Comparison of ENCODE assay signal across 1 cellular context in the genomic region with DNA sequence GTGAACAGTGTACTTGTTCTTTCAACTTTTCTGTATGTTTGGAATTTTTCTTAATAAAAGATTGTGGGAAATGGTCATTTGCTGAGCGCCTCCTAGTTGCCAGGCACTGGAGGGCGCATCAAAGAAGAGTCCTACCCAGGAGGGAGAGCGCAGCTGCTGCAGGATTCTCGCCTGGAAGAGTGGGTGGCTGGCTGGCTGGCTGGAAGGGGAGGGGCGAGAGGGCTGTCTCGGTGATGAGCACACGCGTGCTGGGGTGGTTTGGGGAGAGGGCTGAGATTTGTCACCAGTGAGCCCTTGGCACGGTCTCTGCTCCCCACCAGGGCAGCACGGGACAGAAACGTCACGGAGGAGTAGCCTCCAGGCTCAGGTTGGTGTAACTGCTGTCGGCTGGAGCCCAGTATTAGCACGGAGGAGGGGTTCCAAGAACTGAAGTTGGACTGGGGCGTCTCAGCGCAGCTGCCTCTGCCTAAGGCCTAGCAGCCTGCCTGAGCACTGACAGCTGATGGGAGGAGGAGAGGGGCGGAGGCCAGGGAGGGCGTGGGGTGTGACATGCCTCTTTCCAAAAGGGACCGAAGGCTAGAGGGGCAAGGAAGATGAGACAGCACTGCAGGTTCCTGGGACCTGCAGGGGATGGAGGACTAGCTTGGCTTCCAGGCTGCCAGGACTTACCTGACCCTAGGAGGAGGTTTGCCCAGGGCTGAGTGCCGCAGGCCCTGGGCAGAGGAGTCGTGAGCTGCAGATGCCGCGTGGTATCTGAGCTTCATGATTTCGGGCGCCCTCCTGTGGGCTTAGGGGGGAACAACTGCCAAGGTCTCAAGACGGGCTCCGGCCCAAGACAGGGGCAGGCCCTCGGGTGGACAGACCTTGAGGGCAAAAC.
TF ChIP-seq lines count a peak whose summit lies in the region.

No MANE protein-coding gene starts in this region.

TF ChIP-seq in HepG2, 621 proteins besides CTCF, POLR2A, EP300 and RAD21 (continued from another document and continues in another):
- TF ChIP-seq, protein P1, sequence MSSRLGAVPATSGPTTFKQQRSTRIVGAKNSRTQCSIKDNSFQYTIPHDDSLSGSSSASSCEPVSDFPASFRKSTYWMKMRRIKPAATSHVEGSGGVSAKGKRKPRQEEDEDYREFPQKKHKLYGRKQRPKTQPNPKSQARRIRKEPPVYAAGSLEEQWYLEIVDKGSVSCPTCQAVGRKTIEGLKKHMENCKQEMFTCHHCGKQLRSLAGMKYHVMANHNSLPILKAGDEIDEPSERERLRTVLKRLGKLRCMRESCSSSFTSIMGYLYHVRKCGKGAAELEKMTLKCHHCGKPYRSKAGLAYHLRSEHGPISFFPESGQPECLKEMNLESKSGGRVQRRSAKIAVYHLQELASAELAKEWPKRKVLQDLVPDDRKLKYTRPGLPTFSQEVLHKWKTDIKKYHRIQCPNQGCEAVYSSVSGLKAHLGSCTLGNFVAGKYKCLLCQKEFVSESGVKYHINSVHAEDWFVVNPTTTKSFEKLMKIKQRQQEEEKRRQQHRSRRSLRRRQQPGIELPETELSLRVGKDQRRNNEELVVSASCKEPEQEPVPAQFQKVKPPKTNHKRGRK (CRISPR knock-in tag; IDR thresholded peaks at IDR 0.05) = no peak
- TF ChIP-seq, protein P2, sequence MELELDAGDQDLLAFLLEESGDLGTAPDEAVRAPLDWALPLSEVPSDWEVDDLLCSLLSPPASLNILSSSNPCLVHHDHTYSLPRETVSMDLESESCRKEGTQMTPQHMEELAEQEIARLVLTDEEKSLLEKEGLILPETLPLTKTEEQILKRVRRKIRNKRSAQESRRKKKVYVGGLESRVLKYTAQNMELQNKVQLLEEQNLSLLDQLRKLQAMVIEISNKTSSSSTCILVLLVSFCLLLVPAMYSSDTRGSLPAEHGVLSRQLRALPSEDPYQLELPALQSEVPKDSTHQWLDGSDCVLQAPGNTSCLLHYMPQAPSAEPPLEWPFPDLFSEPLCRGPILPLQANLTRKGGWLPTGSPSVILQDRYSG (CRISPR knock-in tag; IDR thresholded peaks at IDR 0.05) = no peak
- TF ChIP-seq ZNF644 (CRISPR knock-in tag; IDR thresholded peaks at IDR 0.05; ENCODE audit: low read depth) (no peak), MEF2D (CRISPR knock-in tag; IDR thresholded peaks at IDR 0.05) (peak; percentile 36), ZNF772 (CRISPR knock-in tag; IDR thresholded peaks at IDR 0.05) (peak; percentile 82; the same call in 1 of the 2 replicates), ZNF605 (CRISPR knock-in tag; IDR thresholded peaks at IDR 0.05) (peak; percentile 90), ZNF782 (CRISPR knock-in tag; IDR thresholded peaks at IDR 0.05; ENCODE audit: borderline replicate concordance) (0 out of 2 replicates have a peak, but pooled peaks have one; percentile 24), SOX5 (CRISPR knock-in tag; IDR thresholded peaks at IDR 0.05; ENCODE audit: borderline replicate concordance) (peak; percentile 24; the same call in 1 of the 2 replicates), ARHGAP35 (CRISPR knock-in tag; IDR thresholded peaks at IDR 0.05; ENCODE audit: borderline replicate concordance) (no peak), KDM5A (IDR thresholded peaks at IDR 0.05; ENCODE audit: borderline replicate concordance, low read length) (no peak), ZNF773 (CRISPR knock-in tag; IDR thresholded peaks at IDR 0.05; ENCODE audit: borderline replicate concordance) (no peak), ZNF431 (CRISPR knock-in tag; IDR thresholded peaks at IDR 0.05; ENCODE audit: borderline replicate concordance, low read depth) (no peak), NFE2L2 (IDR thresholded peaks at IDR 0.05; ENCODE audit: low read length) (no peak), CENPX (CRISPR knock-in tag; IDR thresholded peaks at IDR 0.05) (no peak), PRMT3 (CRISPR knock-in tag; IDR thresholded peaks at IDR 0.05; ENCODE audit: borderline replicate concordance, low read depth) (no peak), RORA (CRISPR knock-in tag; IDR thresholded peaks at IDR 0.05) (no peak), SP140L (CRISPR knock-in tag; IDR thresholded peaks at IDR 0.05; ENCODE audit: borderline replicate concordance) (peak; percentile 74; the same call in 1 of the 2 replicates), STAT5B (CRISPR knock-in tag; IDR thresholded peaks at IDR 0.05) (no peak), ZNF207 (IDR thresholded peaks at IDR 0.05; ENCODE audit: borderline replicate concordance) (no peak), KDM4B (CRISPR knock-in tag; IDR thresholded peaks at IDR 0.05) (peak; percentile 81), EHMT2 (IDR thresholded peaks at IDR 0.05; ENCODE audit: borderline replicate concordance, low read depth, low read length) (no peak), ZKSCAN5 (CRISPR knock-in tag; IDR thresholded peaks at IDR 0.05) (peak; percentile 58; the same call in 1 of the 2 replicates), BRCA1 (CRISPR knock-in tag; IDR thresholded peaks at IDR 0.05) (0 out of 2 replicates have a peak, but pooled peaks have one; percentile 73), ZNF850 (CRISPR knock-in tag; conservative IDR thresholded peaks at IDR 0.05) (no peak), GTF3A (CRISPR knock-in tag; conservative IDR thresholded peaks at IDR 0.05) (no peak), ZNF446 (CRISPR knock-in tag; IDR thresholded peaks at IDR 0.05) (no peak; the same call in 1 of the 2 replicates), ZNF17 (CRISPR knock-in tag; IDR thresholded peaks at IDR 0.05) (no peak), U2AF1 (optimal IDR thresholded peaks at IDR 0.05; ENCODE audit: low read depth, low read length) (no peak), TCF7 (IDR thresholded peaks at IDR 0.05; ENCODE audit: low read depth) (no peak), ZNF598 (CRISPR knock-in tag; IDR thresholded peaks at IDR 0.05; ENCODE audit: borderline replicate concordance) (no peak; the same call in 1 of the 2 replicates), ZNF24 (IDR thresholded peaks at IDR 0.05) (no peak), ZNF34 (CRISPR knock-in tag; IDR thresholded peaks at IDR 0.05; ENCODE audit: borderline replicate concordance) (peak; percentile 54; the same call in 1 of the 2 replicates), EED (CRISPR knock-in tag; IDR thresholded peaks at IDR 0.05) (no peak), DR1 (CRISPR knock-in tag; IDR thresholded peaks at IDR 0.05) (no peak), PHF5A (CRISPR knock-in tag; IDR thresholded peaks at IDR 0.05; ENCODE audit: low read depth, unreplicated experiment) (peak; percentile 70), SIX4 (CRISPR knock-in tag; IDR thresholded peaks at IDR 0.05) (no peak)
- TF ChIP-seq, protein P3, sequence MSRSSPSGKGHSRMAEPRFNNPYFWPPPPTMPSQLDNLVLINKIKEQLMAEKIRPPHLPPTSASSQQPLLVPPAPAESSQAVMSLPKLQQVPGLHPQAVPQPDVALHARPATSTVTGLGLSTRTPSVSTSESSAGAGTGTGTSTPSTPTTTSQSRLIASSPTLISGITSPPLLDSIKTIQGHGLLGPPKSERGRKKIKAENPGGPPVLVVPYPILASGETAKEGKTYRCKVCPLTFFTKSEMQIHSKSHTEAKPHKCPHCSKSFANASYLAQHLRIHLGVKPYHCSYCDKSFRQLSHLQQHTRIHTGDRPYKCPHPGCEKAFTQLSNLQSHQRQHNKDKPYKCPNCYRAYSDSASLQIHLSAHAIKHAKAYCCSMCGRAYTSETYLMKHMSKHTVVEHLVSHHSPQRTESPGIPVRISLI (CRISPR knock-in tag; IDR thresholded peaks at IDR 0.05; ENCODE audit: borderline replicate concordance) = no peak
- TF ChIP-seq, protein P4, sequence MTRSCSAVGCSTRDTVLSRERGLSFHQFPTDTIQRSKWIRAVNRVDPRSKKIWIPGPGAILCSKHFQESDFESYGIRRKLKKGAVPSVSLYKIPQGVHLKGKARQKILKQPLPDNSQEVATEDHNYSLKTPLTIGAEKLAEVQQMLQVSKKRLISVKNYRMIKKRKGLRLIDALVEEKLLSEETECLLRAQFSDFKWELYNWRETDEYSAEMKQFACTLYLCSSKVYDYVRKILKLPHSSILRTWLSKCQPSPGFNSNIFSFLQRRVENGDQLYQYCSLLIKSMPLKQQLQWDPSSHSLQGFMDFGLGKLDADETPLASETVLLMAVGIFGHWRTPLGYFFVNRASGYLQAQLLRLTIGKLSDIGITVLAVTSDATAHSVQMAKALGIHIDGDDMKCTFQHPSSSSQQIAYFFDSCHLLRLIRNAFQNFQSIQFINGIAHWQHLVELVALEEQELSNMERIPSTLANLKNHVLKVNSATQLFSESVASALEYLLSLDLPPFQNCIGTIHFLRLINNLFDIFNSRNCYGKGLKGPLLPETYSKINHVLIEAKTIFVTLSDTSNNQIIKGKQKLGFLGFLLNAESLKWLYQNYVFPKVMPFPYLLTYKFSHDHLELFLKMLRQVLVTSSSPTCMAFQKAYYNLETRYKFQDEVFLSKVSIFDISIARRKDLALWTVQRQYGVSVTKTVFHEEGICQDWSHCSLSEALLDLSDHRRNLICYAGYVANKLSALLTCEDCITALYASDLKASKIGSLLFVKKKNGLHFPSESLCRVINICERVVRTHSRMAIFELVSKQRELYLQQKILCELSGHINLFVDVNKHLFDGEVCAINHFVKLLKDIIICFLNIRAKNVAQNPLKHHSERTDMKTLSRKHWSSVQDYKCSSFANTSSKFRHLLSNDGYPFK (CRISPR knock-in tag; IDR thresholded peaks at IDR 0.05; ENCODE audit: borderline replicate concordance) = peak; percentile 70; the same call in 1 of the 2 replicates
- TF ChIP-seq, protein P5, sequence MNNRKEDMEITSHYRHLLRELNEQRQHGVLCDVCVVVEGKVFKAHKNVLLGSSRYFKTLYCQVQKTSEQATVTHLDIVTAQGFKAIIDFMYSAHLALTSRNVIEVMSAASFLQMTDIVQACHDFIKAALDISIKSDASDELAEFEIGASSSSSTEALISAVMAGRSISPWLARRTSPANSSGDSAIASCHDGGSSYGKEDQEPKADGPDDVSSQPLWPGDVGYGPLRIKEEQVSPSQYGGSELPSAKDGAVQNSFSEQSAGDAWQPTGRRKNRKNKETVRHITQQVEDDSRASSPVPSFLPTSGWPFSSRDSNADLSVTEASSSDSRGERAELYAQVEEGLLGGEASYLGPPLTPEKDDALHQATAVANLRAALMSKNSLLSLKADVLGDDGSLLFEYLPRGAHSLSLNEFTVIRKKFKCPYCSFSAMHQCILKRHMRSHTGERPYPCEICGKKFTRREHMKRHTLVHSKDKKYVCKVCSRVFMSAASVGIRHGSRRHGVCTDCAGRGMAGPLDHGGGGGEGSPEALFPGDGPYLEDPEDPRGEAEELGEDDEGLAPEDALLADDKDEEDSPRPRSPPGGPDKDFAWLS (CRISPR knock-in tag; IDR thresholded peaks at IDR 0.05; ENCODE audit: borderline replicate concordance) = peak; percentile 71
- TF ChIP-seq, protein P6, sequence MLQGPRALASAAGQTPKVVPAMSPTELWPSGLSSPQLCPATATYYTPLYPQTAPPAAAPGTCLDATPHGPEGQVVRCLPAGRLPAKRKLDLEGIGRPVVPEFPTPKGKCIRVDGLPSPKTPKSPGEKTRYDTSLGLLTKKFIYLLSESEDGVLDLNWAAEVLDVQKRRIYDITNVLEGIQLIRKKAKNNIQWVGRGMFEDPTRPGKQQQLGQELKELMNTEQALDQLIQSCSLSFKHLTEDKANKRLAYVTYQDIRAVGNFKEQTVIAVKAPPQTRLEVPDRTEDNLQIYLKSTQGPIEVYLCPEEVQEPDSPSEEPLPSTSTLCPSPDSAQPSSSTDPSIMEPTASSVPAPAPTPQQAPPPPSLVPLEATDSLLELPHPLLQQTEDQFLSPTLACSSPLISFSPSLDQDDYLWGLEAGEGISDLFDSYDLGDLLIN (CRISPR knock-in tag; IDR thresholded peaks at IDR 0.05; ENCODE audit: borderline replicate concordance) = no peak
- TF ChIP-seq, protein P7, sequence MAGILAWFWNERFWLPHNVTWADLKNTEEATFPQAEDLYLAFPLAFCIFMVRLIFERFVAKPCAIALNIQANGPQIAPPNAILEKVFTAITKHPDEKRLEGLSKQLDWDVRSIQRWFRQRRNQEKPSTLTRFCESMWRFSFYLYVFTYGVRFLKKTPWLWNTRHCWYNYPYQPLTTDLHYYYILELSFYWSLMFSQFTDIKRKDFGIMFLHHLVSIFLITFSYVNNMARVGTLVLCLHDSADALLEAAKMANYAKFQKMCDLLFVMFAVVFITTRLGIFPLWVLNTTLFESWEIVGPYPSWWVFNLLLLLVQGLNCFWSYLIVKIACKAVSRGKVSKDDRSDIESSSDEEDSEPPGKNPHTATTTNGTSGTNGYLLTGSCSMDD (CRISPR knock-in tag; IDR thresholded peaks at IDR 0.05) = no peak
- TF ChIP-seq, protein P8, sequence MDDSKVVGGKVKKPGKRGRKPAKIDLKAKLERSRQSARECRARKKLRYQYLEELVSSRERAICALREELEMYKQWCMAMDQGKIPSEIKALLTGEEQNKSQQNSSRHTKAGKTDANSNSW (CRISPR knock-in tag; IDR thresholded peaks at IDR 0.05; ENCODE audit: borderline replicate concordance) = no peak
- TF ChIP-seq, protein P9, sequence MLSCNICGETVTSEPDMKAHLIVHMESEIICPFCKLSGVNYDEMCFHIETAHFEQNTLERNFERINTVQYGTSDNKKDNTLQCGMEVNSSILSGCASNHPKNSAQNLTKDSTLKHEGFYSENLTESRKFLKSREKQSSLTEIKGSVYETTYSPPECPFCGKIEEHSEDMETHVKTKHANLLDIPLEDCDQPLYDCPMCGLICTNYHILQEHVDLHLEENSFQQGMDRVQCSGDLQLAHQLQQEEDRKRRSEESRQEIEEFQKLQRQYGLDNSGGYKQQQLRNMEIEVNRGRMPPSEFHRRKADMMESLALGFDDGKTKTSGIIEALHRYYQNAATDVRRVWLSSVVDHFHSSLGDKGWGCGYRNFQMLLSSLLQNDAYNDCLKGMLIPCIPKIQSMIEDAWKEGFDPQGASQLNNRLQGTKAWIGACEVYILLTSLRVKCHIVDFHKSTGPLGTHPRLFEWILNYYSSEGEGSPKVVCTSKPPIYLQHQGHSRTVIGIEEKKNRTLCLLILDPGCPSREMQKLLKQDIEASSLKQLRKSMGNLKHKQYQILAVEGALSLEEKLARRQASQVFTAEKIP (CRISPR knock-in tag; IDR thresholded peaks at IDR 0.05; ENCODE audit: borderline replicate concordance) = no peak
- TF ChIP-seq, protein P10, sequence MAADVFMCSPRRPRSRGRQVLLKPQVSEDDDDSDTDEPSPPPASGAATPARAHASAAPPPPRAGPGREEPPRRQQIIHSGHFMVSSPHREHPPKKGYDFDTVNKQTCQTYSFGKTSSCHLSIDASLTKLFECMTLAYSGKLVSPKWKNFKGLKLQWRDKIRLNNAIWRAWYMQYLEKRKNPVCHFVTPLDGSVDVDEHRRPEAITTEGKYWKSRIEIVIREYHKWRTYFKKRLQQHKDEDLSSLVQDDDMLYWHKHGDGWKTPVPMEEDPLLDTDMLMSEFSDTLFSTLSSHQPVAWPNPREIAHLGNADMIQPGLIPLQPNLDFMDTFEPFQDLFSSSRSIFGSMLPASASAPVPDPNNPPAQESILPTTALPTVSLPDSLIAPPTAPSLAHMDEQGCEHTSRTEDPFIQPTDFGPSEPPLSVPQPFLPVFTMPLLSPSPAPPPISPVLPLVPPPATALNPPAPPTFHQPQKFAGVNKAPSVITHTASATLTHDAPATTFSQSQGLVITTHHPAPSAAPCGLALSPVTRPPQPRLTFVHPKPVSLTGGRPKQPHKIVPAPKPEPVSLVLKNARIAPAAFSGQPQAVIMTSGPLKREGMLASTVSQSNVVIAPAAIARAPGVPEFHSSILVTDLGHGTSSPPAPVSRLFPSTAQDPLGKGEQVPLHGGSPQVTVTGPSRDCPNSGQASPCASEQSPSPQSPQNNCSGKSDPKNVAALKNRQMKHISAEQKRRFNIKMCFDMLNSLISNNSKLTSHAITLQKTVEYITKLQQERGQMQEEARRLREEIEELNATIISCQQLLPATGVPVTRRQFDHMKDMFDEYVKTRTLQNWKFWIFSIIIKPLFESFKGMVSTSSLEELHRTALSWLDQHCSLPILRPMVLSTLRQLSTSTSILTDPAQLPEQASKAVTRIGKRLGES (CRISPR knock-in tag; IDR thresholded peaks at IDR 0.05; ENCODE audit: borderline replicate concordance) = no peak
